1 cellular context compared by ENCODE assay signal in genomic region chr3:189331002-189331418, GRCh38.
TF ChIP-seq lines count a peak whose summit lies in the region.

No MANE protein-coding gene starts in this region.

TF ChIP-seq in GM12891, 5 proteins besides CTCF, POLR2A, EP300 and RAD21 (continued from another document):
- TF ChIP-seq POU2F2 (IDR thresholded peaks at IDR 0.05; ENCODE audit: low read depth, low read length): no peak
- no peak for TF ChIP-seq TAF1 (IDR thresholded peaks at IDR 0.05; ENCODE audit: low read depth, low read length)
